In genomic region chr1:173857363-173857917, GRCh38 we compare ENCODE assay signal across 26 cellular contexts. TPM values are rescaled to one million over a fixed set of nuclear protein-coding genes. Genes with fewer than 3 reads are reported as not detected.
DNase-seq lines count a peak whose midpoint lies in the region; ATAC-seq, FAIRE-seq and TF ChIP-seq lines count a peak whose summit lies in the region.
"Had no signal": no experiment of that assay in that cellular context is flagged by ENCODE, and none has a peak within 500 bp of the region (broad histone marks: within the 10 kb centered on the region; RNA-seq: fewer than 3 reads in every experiment).

No MANE protein-coding gene starts in this region.

- no peak for TF ChIP-seq RAD21 in SK-N-SH (IDR thresholded peaks at IDR 0.05; ENCODE audit: low read length)
- no peak for TF ChIP-seq RAD21 in K562 (CRISPR knock-in tag; conservative IDR thresholded peaks at IDR 0.05 in 1 of 2, IDR thresholded peaks at IDR 0.05 in 1 of 2)

- H3K27me3 ChIP-seq in SK-N-SH (ENCODE audit: insufficient read depth) = no peaks in the 10 kb centered on the region
- H3K27me3 ChIP-seq in K562 (ENCODE audit: control insufficient read depth in 2 of 2, insufficient read depth in 2 of 2, low read length in 2 of 2) = no peaks in the 10 kb centered on the region
- no peaks in the 10 kb centered on the region for H3K27me3 ChIP-seq in osteoblast (ENCODE audit: insufficient read depth, low read length)
- H3K27me3 ChIP-seq: MG63 had no signal

- 95% methylated on average over 4 of the region's 4 CpGs for WGBS in SK-N-SH (ENCODE audit: low lambda C conversion rate)
- WGBS in K562 (ENCODE audit: insufficient coverage, low coverage, missing lambda C conversion rate) = 73% methylated on average over 4 of the region's 4 CpGs

- H3K9me3 ChIP-seq in SK-N-SH = no peaks in the 10 kb centered on the region
- H3K9me3 ChIP-seq in OCI-LY7 (ENCODE audit: low read length) = no peaks in the 10 kb centered on the region
- H3K9me3 ChIP-seq in K562 (replicated peaks; ENCODE audit: control insufficient read depth, insufficient read depth, low read depth, low read length) = no peaks in the 10 kb centered on the region
- no peaks in the 10 kb centered on the region for H3K9me3 ChIP-seq in osteoblast (ENCODE audit: low read depth, low read length)
- H3K9me3 ChIP-seq: MG63 had no signal

- H3K36me3 ChIP-seq in SK-N-SH (replicated peaks in 1 of 2; ENCODE audit: control insufficient read depth in 1 of 2, insufficient read depth in 2 of 2, low read length in 1 of 2) = peaks cover 28 to 49% of the 10 kb centered on the region in 2 experiments
- peaks cover 88% of the 10 kb centered on the region for H3K36me3 ChIP-seq in OCI-LY7 (ENCODE audit: insufficient read depth, low read length)
- H3K36me3 ChIP-seq in K562 (ENCODE audit: control insufficient read depth, insufficient read depth, low read length) = peaks cover 68% of the 10 kb centered on the region
- H3K36me3 ChIP-seq in osteoblast (ENCODE audit: insufficient read depth, low read length) = peaks cover 35% of the 10 kb centered on the region

- no peaks in the 10 kb centered on the region for H3K79me2 ChIP-seq in SK-N-SH (ENCODE audit: insufficient read depth)
- no peaks in the 10 kb centered on the region for H3K79me2 ChIP-seq in OCI-LY7 (ENCODE audit: insufficient read depth, low read depth, low read length)
- no peaks in the 10 kb centered on the region for H3K79me2 ChIP-seq in K562 (ENCODE audit: control insufficient read depth, insufficient read depth, low read length)
- no peaks in the 10 kb centered on the region for H3K79me2 ChIP-seq in osteoblast (ENCODE audit: insufficient read depth, low read length)

- peaks cover 4% of the 10 kb centered on the region in 2 experiments; a peak in 2 of 4 replicates for H3K4me1 ChIP-seq in SK-N-SH (ENCODE audit: control insufficient read depth in 1 of 2, insufficient read depth in 2 of 2, low read depth in 1 of 2, low read length in 1 of 2)
- peaks cover 1% of the 10 kb centered on the region for H3K4me1 ChIP-seq in OCI-LY7 (ENCODE audit: insufficient read depth, low read length, poor library complexity, severe bottlenecking)
- no peaks in the 10 kb centered on the region for H3K4me1 ChIP-seq in K562 (replicated peaks in 1 of 2; ENCODE audit: control insufficient read depth in 2 of 2, insufficient read depth in 2 of 2, low read length in 2 of 2)
- H3K4me1 ChIP-seq in osteoblast (ENCODE audit: insufficient read depth, low read length) = peaks cover 8% of the 10 kb centered on the region

- H3K4me3 ChIP-seq in SK-N-SH (ENCODE audit: low read depth in 2 of 2, low read length in 1 of 2) (no peak overlapping the region), OCI-LY7 (ENCODE audit: low read depth, low read length, poor library complexity, severe bottlenecking) (no peak overlapping the region), K562 (no peak overlapping the region), osteoblast (ENCODE audit: insufficient read depth, low read length) (no peak overlapping the region)
- H3K4me3 ChIP-seq: coronary artery, lung, MG63 had no signal

- CTCF ChIA-PET in SK-N-SH (lab: Yijun Ruan, JAX) (no interaction called here), OCI-LY7 (lab: Charles Lee; ENCODE audit: unreplicated experiment) (no interaction called here), K562 (lab: Yijun Ruan, JAX; ENCODE audit: low intra/inter-chr PET ratio) (no interaction called here)

- H3K4me2 ChIP-seq in SK-N-SH (no peak overlapping the region), OCI-LY7 (ENCODE audit: low read length) (no peak overlapping the region), K562 (ENCODE audit: insufficient read depth, low read length) (no peak overlapping the region), osteoblast (ENCODE audit: insufficient read depth, low read length) (no peak overlapping the region)

- H2AFZ ChIP-seq in SK-N-SH (ENCODE audit: low read depth) (no peak overlapping the region), OCI-LY7 (ENCODE audit: low read length) (no peak overlapping the region), K562 (ENCODE audit: low read depth, low read length) (no peak overlapping the region), osteoblast (ENCODE audit: low read length) (no peak overlapping the region)

- H3K27ac ChIP-seq in SK-N-SH (ENCODE audit: low read depth in 2 of 2, low read length in 1 of 2) (peak overlapping the region; percentile 2 to 50; a peak in 2 of 4 replicates), OCI-LY7 (ENCODE audit: low read depth, low read length, poor library complexity, severe bottlenecking) (no peak overlapping the region), K562 (ENCODE audit: extremely low read depth, low read depth, low read length) (no peak overlapping the region), osteoblast (ENCODE audit: low read depth, low read length) (peak overlapping the region; percentile 27)
- H3K27ac ChIP-seq: C4-2B, coronary artery, VCaP had no signal

- TF ChIP-seq EP300 in SK-N-SH (IDR thresholded peaks at IDR 0.05; ENCODE audit: borderline replicate concordance in 1 of 2, low read depth in 1 of 2, low read length in 1 of 2) = no peak
- TF ChIP-seq EP300 in K562 (IDR thresholded peaks at IDR 0.05; ENCODE audit: low read length) = no peak

- in situ Hi-C loops in K562 (cut with MboI) = no loop called here

- TF ChIP-seq CTCF in SK-N-SH (IDR thresholded peaks at IDR 0.05) (no peak), OCI-LY7 (conservative IDR thresholded peaks at IDR 0.05; ENCODE audit: low read length) (no peak), K562 (IDR thresholded peaks at IDR 0.05 in 2 of 3, conservative IDR thresholded peaks at IDR 0.05 in 1 of 3; ENCODE audit: insufficient read depth in 2 of 3, low read depth in 1 of 3, low read length in 3 of 3) (no peak), osteoblast (IDR thresholded peaks at IDR 0.05; ENCODE audit: extremely low read depth, low read depth, low read length) (no peak)

- H3K9me2 ChIP-seq in SK-N-SH = no peaks in the 10 kb centered on the region
- no peaks in the 10 kb centered on the region for H3K9me2 ChIP-seq in OCI-LY7 (ENCODE audit: insufficient read depth, low read length)

- H3F3A ChIP-seq in SK-N-SH (replicated peaks; ENCODE audit: insufficient read depth) = peaks cover 48% of the 10 kb centered on the region

- ATAC-seq in SK-N-SH treated with all-trans-retinoic acid at 6 μM for 48 hours (no peak), K562 (no peak), GM19023 (IDR thresholded peaks at IDR 0.05; ENCODE audit: unreplicated experiment) (no peak)
- ATAC-seq: activated naive CD4-positive, alpha-beta T cell treated with anti-CD3 and anti-CD28 coated beads, Interleukin-2, amount 50 U/mL, for 72 hours; right cardiac atrium had no signal

- H4K20me1 ChIP-seq in SK-N-SH (ENCODE audit: insufficient read depth) (peaks cover under 1% of the 10 kb centered on the region; the same call in 1 of the 2 replicates), OCI-LY7 (ENCODE audit: insufficient read depth, low read length) (no peaks in the 10 kb centered on the region), K562 (replicated peaks; ENCODE audit: control insufficient read depth, insufficient read depth, low read length) (no peaks in the 10 kb centered on the region), osteoblast (ENCODE audit: insufficient read depth, low read length) (no peaks in the 10 kb centered on the region)

- intact Hi-C loops in OCI-LY7 (cut with micrococcal nuclease; ENCODE audit: unreplicated experiment) (no loop called here), K562 (cut with micrococcal nuclease) (no loop called here)

- no peaks in the 10 kb centered on the region for H3K9me1 ChIP-seq in K562 (ENCODE audit: control insufficient read depth, insufficient read depth, low read length)

- POLR2A ChIA-PET in SK-N-SH (lab: Yijun Ruan, JAX) = interaction anchor here (0.6 to 0.9 kb wide), 2 partner anchors 11 to 14 kb away, joined by 3 read pairs; partner anchors contain the start of genes GAS5 and ZBTB37
- POLR2A ChIA-PET in OCI-LY7 (lab: Charles Lee) = interaction anchor here (0.6 to 1.8 kb wide), 3 partner anchors 13 to 1112 kb away, joined by 3 to 6 read pairs (median 3); no protein-coding TSS in a partner anchor
- POLR2A ChIA-PET in K562 (lab: Yijun Ruan, JAX) = interaction anchor here (0.8 to 10.4 kb wide), 6 partner anchors 7 to 33 kb away, joined by 3 to 183 read pairs (median 6); partner anchors contain the start of genes DARS2, GAS5 and ZBTB37

- TF ChIP-seq POLR2A in K562 (conservative IDR thresholded peaks at IDR 0.05) = no peak; the same call in 1 of the 2 replicates

- no peak for FAIRE-seq in K562 (lab: Jason Lieb, UNC)
- FAIRE-seq: A204.1, GM12891, keratinocyte had no signal

- H3K9ac ChIP-seq in SK-N-SH (no peak overlapping the region), K562 (ENCODE audit: insufficient read depth in 1 of 2, low read depth in 2 of 2, low read length in 2 of 2) (no peak overlapping the region)

- no peak for DNase-seq in SK-N-SH
- no peak for DNase-seq in OCI-LY7 (ENCODE audit: low spot score)
- DNase-seq in K562 (ENCODE audit: extremely low read depth in 1 of 4, low spot score in 3 of 4) = peak in 1 of 4 experiments; percentile 8
- no peak for DNase-seq in osteoblast (ENCODE audit: insufficient read length, low spot score, missing footprints)
- no peak for DNase-seq in kidney tubule cell (ENCODE audit: low spot score)
- no peak for DNase-seq in DMS53 treated with DMSO at 0.1 percent for 48 hours (lab: John Stamatoyannopoulos, UW; ENCODE audit: unreplicated experiment)
- DNase-seq: activated CD4-positive, alpha-beta T cell treated with anti-CD3 and anti-CD28 coated beads, Interleukin-2, amount 50 U/mL, for 4 hours; hippocampal formation; MG63; NCI-H1436; NCI-H2171 treated with DMSO at 0.1 percent for 48 hours; NCI-H69; right cardiac atrium; substantia nigra had no signal

- BruUV-seq in OCI-LY7 (replicated peaks; lab: Mats Ljungman, UMichigan) = TSS peak; percentile 9
- BruUV-seq in K562 (replicated peaks; lab: Mats Ljungman, UMichigan) = no TSS peak

RNA-seq across cellular contexts. Expression of gene GAS5, which starts 10.3 kb away (rescaled TPM):
- polyA plus RNA-seq in SK-N-SH (2012; rRNA removed) (961 and 1,422 TPM in 2 replicates), K562 (2011; rRNA removed) (1,860 and 2,716 TPM in 2 replicates), K562 (2014; fragmentation: Illumina TruSeq; extraction: Trizol) (986 and 1,046 TPM in 2 replicates), K562 (2014; fragmentation: Nextera tagmentation; extraction: Ambion mirVana) (1,000 to 10,000 TPM in 1 of 2 experiments, 100 to 1,000 TPM in 1; 891 to 1,006 TPM), K562 (2014; rRNA removed) (1,150 and 1,154 TPM in 2 replicates)
- 1,326 and 1,438 TPM in 2 replicates for polyA plus RNA-seq in SK-N-SH (2012; cell fraction: cytosol; rRNA removed)
- polyA plus RNA-seq in SK-N-SH (2012; cell fraction: nucleus; rRNA removed) = 871 and 1,534 TPM in 2 replicates
- total RNA-seq in OCI-LY7 (2014; rRNA removed; shearing (Covaris generic)) = 899 and 1,026 TPM in 2 replicates
- total RNA-seq in OCI-LY7 (2022) (901 and 987 TPM in 2 replicates), K562 (2014; rRNA removed) (547 and 565 TPM in 2 replicates), K562 (2014; rRNA removed; fragmentation: Illumina TruSeq; extraction: Trizol) (1,258 and 1,263 TPM in 2 replicates), K562 (2015; rRNA removed; fragmentation: Illumina TruSeq; extraction: Trizol) (875 and 924 TPM in 2 replicates), K562 (2021) (775 and 809 TPM in 2 replicates), osteoblast (177 and 220 TPM in 2 replicates)
- total RNA-seq in K562 (2011; cell fraction: chromatin; rRNA removed; ENCODE audit: low replicate concordance) = 3,291 and 4,051 TPM in 2 replicates
- total RNA-seq in K562 (2011; cell fraction: nucleolus; rRNA removed) = 2,385 and 2,511 TPM in 2 replicates
- total RNA-seq in K562 (2011; cell fraction: nucleoplasm; rRNA removed) = 3,147 and 3,351 TPM in 2 replicates
- 538 and 2,020 TPM in 2 replicates for polyA plus RNA-seq in K562 (2011; cell fraction: cytosol; rRNA removed)
- 1,867 and 3,313 TPM in 2 replicates for polyA plus RNA-seq in K562 (2011; cell fraction: nucleus; rRNA removed)
- 995 and 1,637 TPM in 2 replicates for polyA plus RNA-seq in K562 (2012)
- 1,267 and 1,500 TPM in 2 replicates for polyA minus RNA-seq in K562 (2011; rRNA and poly(A)+ RNA removed)
- polyA minus RNA-seq in K562 (2011; cell fraction: cytosol; rRNA and poly(A)+ RNA removed) = 631 and 789 TPM in 2 replicates
- 1,499 and 2,416 TPM in 2 replicates for polyA minus RNA-seq in K562 (2011; cell fraction: nucleus; rRNA and poly(A)+ RNA removed)

RNA-seq across cellular contexts. Expression of gene ZBTB37, which starts 10.7 kb away (rescaled TPM):
- polyA plus RNA-seq in SK-N-SH (2012; rRNA removed) = 0.89 and 1.2 TPM in 2 replicates
- polyA plus RNA-seq in SK-N-SH (2012; cell fraction: cytosol; rRNA removed) = 0.73 and 0.75 TPM in 2 replicates
- 1.6 and 3.4 TPM in 2 replicates for polyA plus RNA-seq in SK-N-SH (2012; cell fraction: nucleus; rRNA removed)
- 10.9 TPM in 2 replicates for total RNA-seq in OCI-LY7 (2014; rRNA removed; shearing (Covaris generic))
- 23.7 and 23.9 TPM in 2 replicates for total RNA-seq in OCI-LY7 (2022)
- total RNA-seq in K562 (2011; cell fraction: chromatin; rRNA removed; ENCODE audit: low replicate concordance) = 16.8 and 28.1 TPM in 2 replicates
- 4.8 and 7.9 TPM in 2 replicates for total RNA-seq in K562 (2011; cell fraction: nucleolus; rRNA removed)
- 16.1 and 25.3 TPM in 2 replicates for total RNA-seq in K562 (2011; cell fraction: nucleoplasm; rRNA removed)
- total RNA-seq in K562 (2014; rRNA removed) = 5.3 and 5.4 TPM in 2 replicates
- total RNA-seq in K562 (2014; rRNA removed; fragmentation: Illumina TruSeq; extraction: Trizol) = 13.9 and 15.2 TPM in 2 replicates
- total RNA-seq in K562 (2015; rRNA removed; fragmentation: Illumina TruSeq; extraction: Trizol) = 10.9 and 11.6 TPM in 2 replicates
- 10.2 and 10.5 TPM in 2 replicates for total RNA-seq in K562 (2021)
- polyA plus RNA-seq in K562 (2011; rRNA removed) = 6.7 and 8.2 TPM in 2 replicates
- 2.1 and 4.0 TPM in 2 replicates for polyA plus RNA-seq in K562 (2011; cell fraction: cytosol; rRNA removed)
- 9.4 and 12.8 TPM in 2 replicates for polyA plus RNA-seq in K562 (2011; cell fraction: nucleus; rRNA removed)
- polyA plus RNA-seq in K562 (2012) = 2.3 and 3.8 TPM in 2 replicates
- 4.3 and 5.1 TPM in 2 replicates for polyA plus RNA-seq in K562 (2014; fragmentation: Illumina TruSeq; extraction: Trizol)
- 1 to 10 TPM; 1.3 TPM for polyA plus RNA-seq in K562 (2014; fragmentation: Nextera tagmentation; extraction: Ambion mirVana)
- 3.7 and 3.8 TPM in 2 replicates for polyA plus RNA-seq in K562 (2014; rRNA removed)
- 22.3 and 30.3 TPM in 2 replicates for polyA minus RNA-seq in K562 (2011; rRNA and poly(A)+ RNA removed)
- 6.2 TPM in 2 replicates for polyA minus RNA-seq in K562 (2011; cell fraction: cytosol; rRNA and poly(A)+ RNA removed)
- polyA minus RNA-seq in K562 (2011; cell fraction: nucleus; rRNA and poly(A)+ RNA removed) = 9.8 and 22.7 TPM in 2 replicates
- total RNA-seq in osteoblast = 10.3 and 10.5 TPM in 2 replicates

RNA-seq across cellular contexts. Expression of gene CENPL, which starts 32.8 kb away (rescaled TPM):
- 4.0 and 6.9 TPM in 2 replicates for polyA plus RNA-seq in SK-N-SH (2012; rRNA removed)
- 5.7 and 6.5 TPM in 2 replicates for polyA plus RNA-seq in SK-N-SH (2012; cell fraction: cytosol; rRNA removed)
- polyA plus RNA-seq in SK-N-SH (2012; cell fraction: nucleus; rRNA removed) = 2.0 and 4.4 TPM in 2 replicates
- total RNA-seq in OCI-LY7 (2014; rRNA removed; shearing (Covaris generic)) = 25.4 and 47.0 TPM in 2 replicates
- 36.1 and 39.3 TPM in 2 replicates for total RNA-seq in OCI-LY7 (2022)
- 55.6 and 91.7 TPM in 2 replicates for total RNA-seq in K562 (2011; cell fraction: chromatin; rRNA removed; ENCODE audit: low replicate concordance)
- 26.7 and 33.0 TPM in 2 replicates for total RNA-seq in K562 (2011; cell fraction: nucleolus; rRNA removed)
- total RNA-seq in K562 (2011; cell fraction: nucleoplasm; rRNA removed) = 48.5 and 58.8 TPM in 2 replicates
- 30.7 and 38.6 TPM in 2 replicates for total RNA-seq in K562 (2014; rRNA removed)
- 50.4 and 56.9 TPM in 2 replicates for total RNA-seq in K562 (2014; rRNA removed; fragmentation: Illumina TruSeq; extraction: Trizol)
- 48.8 and 52.7 TPM in 2 replicates for total RNA-seq in K562 (2015; rRNA removed; fragmentation: Illumina TruSeq; extraction: Trizol)
- 33.6 and 34.9 TPM in 2 replicates for total RNA-seq in K562 (2021)
- polyA plus RNA-seq in K562 (2011; rRNA removed) = 34.2 and 46.3 TPM in 2 replicates
- 13.0 and 22.3 TPM in 2 replicates for polyA plus RNA-seq in K562 (2011; cell fraction: cytosol; rRNA removed)
- polyA plus RNA-seq in K562 (2011; cell fraction: nucleus; rRNA removed) = 10.0 and 17.6 TPM in 2 replicates
- polyA plus RNA-seq in K562 (2012) = 22.7 and 25.9 TPM in 2 replicates
- polyA plus RNA-seq in K562 (2014; fragmentation: Illumina TruSeq; extraction: Trizol) = 40.5 and 40.9 TPM in 2 replicates
- 10 to 100 TPM; 37.0 to 39.7 TPM for polyA plus RNA-seq in K562 (2014; fragmentation: Nextera tagmentation; extraction: Ambion mirVana)
- 33.0 and 33.3 TPM in 2 replicates for polyA plus RNA-seq in K562 (2014; rRNA removed)
- polyA minus RNA-seq in K562 (2011; rRNA and poly(A)+ RNA removed) = 54.0 and 57.9 TPM in 2 replicates
- 18.7 and 28.5 TPM in 2 replicates for polyA minus RNA-seq in K562 (2011; cell fraction: cytosol; rRNA and poly(A)+ RNA removed)
- 21.8 and 34.4 TPM in 2 replicates for polyA minus RNA-seq in K562 (2011; cell fraction: nucleus; rRNA and poly(A)+ RNA removed)
- total RNA-seq in osteoblast = 8.0 and 12.1 TPM in 2 replicates

RNA-seq across cellular contexts. Expression of gene DARS2, which starts 33.0 kb away (rescaled TPM):
- polyA plus RNA-seq in SK-N-SH (2012; rRNA removed) (17.1 and 22.1 TPM in 2 replicates), K562 (2011; rRNA removed) (47.7 and 94.4 TPM in 2 replicates), K562 (2014; fragmentation: Illumina TruSeq; extraction: Trizol) (77.7 and 96.7 TPM in 2 replicates), K562 (2014; fragmentation: Nextera tagmentation; extraction: Ambion mirVana) (10 to 100 TPM; 55.4 to 74.8 TPM), K562 (2014; rRNA removed) (50.5 and 53.0 TPM in 2 replicates)
- polyA plus RNA-seq in SK-N-SH (2012; cell fraction: cytosol; rRNA removed) = 20.1 and 22.9 TPM in 2 replicates
- 15.1 and 21.4 TPM in 2 replicates for polyA plus RNA-seq in SK-N-SH (2012; cell fraction: nucleus; rRNA removed)
- total RNA-seq in OCI-LY7 (2014; rRNA removed; shearing (Covaris generic)) = 42.4 and 45.6 TPM in 2 replicates
- total RNA-seq in OCI-LY7 (2022) (70.8 and 74.8 TPM in 2 replicates), K562 (2014; rRNA removed) (36.4 and 45.0 TPM in 2 replicates), K562 (2014; rRNA removed; fragmentation: Illumina TruSeq; extraction: Trizol) (78.6 and 86.3 TPM in 2 replicates), K562 (2015; rRNA removed; fragmentation: Illumina TruSeq; extraction: Trizol) (64.6 and 68.6 TPM in 2 replicates), K562 (2021) (59.0 and 62.3 TPM in 2 replicates), osteoblast (15.6 and 17.4 TPM in 2 replicates)
- total RNA-seq in K562 (2011; cell fraction: chromatin; rRNA removed; ENCODE audit: low replicate concordance) = 46.6 and 61.0 TPM in 2 replicates
- total RNA-seq in K562 (2011; cell fraction: nucleolus; rRNA removed) = 32.0 and 32.5 TPM in 2 replicates
- total RNA-seq in K562 (2011; cell fraction: nucleoplasm; rRNA removed) = 41.5 and 49.3 TPM in 2 replicates
- 34.3 and 34.7 TPM in 2 replicates for polyA plus RNA-seq in K562 (2011; cell fraction: cytosol; rRNA removed)
- polyA plus RNA-seq in K562 (2011; cell fraction: nucleus; rRNA removed) = 26.0 and 33.0 TPM in 2 replicates
- polyA plus RNA-seq in K562 (2012) = 43.5 and 51.0 TPM in 2 replicates
- polyA minus RNA-seq in K562 (2011; rRNA and poly(A)+ RNA removed) = 68.5 and 99.9 TPM in 2 replicates
- polyA minus RNA-seq in K562 (2011; cell fraction: cytosol; rRNA and poly(A)+ RNA removed) = 27.6 and 48.7 TPM in 2 replicates
- polyA minus RNA-seq in K562 (2011; cell fraction: nucleus; rRNA and poly(A)+ RNA removed) = 27.9 and 34.5 TPM in 2 replicates

RNA-seq across cellular contexts. Expression of gene SERPINC1, which starts 59.7 kb away (rescaled TPM):
- polyA plus RNA-seq in SK-N-SH (2012; rRNA removed) (0.05 and 0.08 TPM in 2 replicates), K562 (2011; rRNA removed) (0.07 and 0.45 TPM in 2 replicates), K562 (2014; fragmentation: Illumina TruSeq; extraction: Trizol) (0.58 and 0.77 TPM in 2 replicates), K562 (2014; fragmentation: Nextera tagmentation; extraction: Ambion mirVana) (under 1 TPM; 0.35 to 0.67 TPM), K562 (2014; rRNA removed) (0.50 TPM in 1 of 2 replicates, not detected in the other)
- polyA plus RNA-seq in SK-N-SH (2012; cell fraction: cytosol; rRNA removed) = 0.03 and 0.04 TPM in 2 replicates
- polyA plus RNA-seq in SK-N-SH (2012; cell fraction: nucleus; rRNA removed) = 0.18 and 0.27 TPM in 2 replicates
- not detected in 2 replicates for total RNA-seq in OCI-LY7 (2014; rRNA removed; shearing (Covaris generic))
- total RNA-seq in OCI-LY7 (2022) (not detected in 2 replicates), K562 (2014; rRNA removed) (0.20 and 0.50 TPM in 2 replicates), K562 (2014; rRNA removed; fragmentation: Illumina TruSeq; extraction: Trizol) (0.25 and 0.38 TPM in 2 replicates), K562 (2015; rRNA removed; fragmentation: Illumina TruSeq; extraction: Trizol) (1.2 and 1.6 TPM in 2 replicates), K562 (2021) (0.62 and 1.1 TPM in 2 replicates), osteoblast (under 0.01 TPM in 1 of 2 replicates, not detected in the other)
- total RNA-seq in K562 (2011; cell fraction: chromatin; rRNA removed; ENCODE audit: low replicate concordance) = 0.30 TPM in 1 of 2 replicates, not detected in the other
- 0.33 and 0.39 TPM in 2 replicates for total RNA-seq in K562 (2011; cell fraction: nucleolus; rRNA removed)
- total RNA-seq in K562 (2011; cell fraction: nucleoplasm; rRNA removed) = 0.59 TPM in 1 of 2 replicates, not detected in the other
- polyA plus RNA-seq in K562 (2011; cell fraction: cytosol; rRNA removed) = 0.10 TPM in 1 of 2 replicates, not detected in the other
- 0.21 and 0.49 TPM in 2 replicates for polyA plus RNA-seq in K562 (2011; cell fraction: nucleus; rRNA removed)
- 0.35 and 27.1 TPM in 2 replicates for polyA plus RNA-seq in K562 (2012)
- 0.11 and 0.33 TPM in 2 replicates for polyA minus RNA-seq in K562 (2011; rRNA and poly(A)+ RNA removed)
- polyA minus RNA-seq in K562 (2011; cell fraction: cytosol; rRNA and poly(A)+ RNA removed) = not detected in 2 replicates
- 0.33 TPM in 1 of 2 replicates, not detected in the other for polyA minus RNA-seq in K562 (2011; cell fraction: nucleus; rRNA and poly(A)+ RNA removed)
- total RNA-seq: H4, urinary bladder had no signal

Comparison
In these comparisons a context has a peak if more than half of its experiments do, and no peak if none do; other contexts are left out.
1. H3K27ac ChIP-seq: peak in SK-N-SH (2 of 2) and osteoblast (single experiment); none in OCI-LY7 (single experiment) and K562 (single experiment).
2. Of the 27 proteins assayed by ChIP-seq in both K562 and SK-N-SH: peak only in K562: POLR2AphosphoS5; only in SK-N-SH: none; in both: none; in neither: 26.